Comparison of ENCODE assay signal across 8 cellular contexts in genomic region chr1:8169364-8170058, GRCh38.
DNase-seq lines count a peak whose midpoint lies in the region; ATAC-seq and FAIRE-seq lines count a peak whose summit lies in the region.

No MANE protein-coding gene starts in this region.

- peaks cover 26% of the 10 kb centered on the region for H3K79me1 ChIP-seq in trophoblast cell (ENCODE audit: low read length)

- peaks cover 4% of the 10 kb centered on the region for H3K79me2 ChIP-seq in trophoblast cell (ENCODE audit: control insufficient read depth, insufficient read depth, low read length, poor library complexity)

- peaks cover 30% of the 10 kb centered on the region for H3K4me1 Mint-ChIP-seq in activated T-helper 2 cell treated with anti-CD3 and anti-CD28 coated beads, Interferon-gamma antibody, Interleukin-2, Interleukin-4, amounts not matched to agents 10 μg/mL and 5 μg/mL and 100 μg/mL, durations not matched to agents 14 hours and 24 hours and 36 hours (ENCODE audit: low read depth)

- peak overlapping the region; percentile 76 for H3K18ac ChIP-seq in trophoblast cell (ENCODE audit: low read length)

- peak overlapping the region; percentile 96 for H2BK5ac ChIP-seq in trophoblast cell (ENCODE audit: low read depth, low read length, poor library complexity)

- H3K27ac Mint-ChIP-seq in activated T-helper 2 cell treated with anti-CD3 and anti-CD28 coated beads, Interferon-gamma antibody, Interleukin-2, Interleukin-4, amounts not matched to agents 10 μg/mL and 5 μg/mL and 100 μg/mL, durations not matched to agents 14 hours and 24 hours and 36 hours = peak overlapping the region; percentile 92

- no peaks in the 10 kb centered on the region for H3K27me3 ChIP-seq in trophoblast cell (ENCODE audit: insufficient read depth, low read length)

- H3K27me3 Mint-ChIP-seq in activated T-helper 2 cell treated with anti-CD3 and anti-CD28 coated beads, Interferon-gamma antibody, Interleukin-2, Interleukin-4, amounts not matched to agents 10 μg/mL and 5 μg/mL and 100 μg/mL, durations not matched to agents 14 hours and 24 hours and 36 hours (ENCODE audit: low read depth) = no peaks in the 10 kb centered on the region

- peak overlapping the region; percentile 95 for H2BK120ac ChIP-seq in trophoblast cell (ENCODE audit: insufficient read depth, low read length, poor library complexity)

- H3K4me1 ChIP-seq in trophoblast cell (ENCODE audit: control insufficient read depth in 1 of 2, insufficient read depth in 2 of 2, low read length in 2 of 2) = peaks cover 15 to 17% of the 10 kb centered on the region in 2 experiments

- peak overlapping the region; percentile 10 for H3K4me3 Mint-ChIP-seq in activated T-helper 2 cell treated with anti-CD3 and anti-CD28 coated beads, Interferon-gamma antibody, Interleukin-2, Interleukin-4, amounts not matched to agents 10 μg/mL and 5 μg/mL and 100 μg/mL, durations not matched to agents 14 hours and 24 hours and 36 hours (ENCODE audit: low read depth)

- peaks cover 2% of the 10 kb centered on the region for H3K36me3 Mint-ChIP-seq in activated T-helper 2 cell treated with anti-CD3 and anti-CD28 coated beads, Interferon-gamma antibody, Interleukin-2, Interleukin-4, amounts not matched to agents 10 μg/mL and 5 μg/mL and 100 μg/mL, durations not matched to agents 14 hours and 24 hours and 36 hours (ENCODE audit: low read depth)

- H3K27ac ChIP-seq in trophoblast cell (ENCODE audit: low read depth, low read length) = peak overlapping the region; percentile 83

- H4K12ac ChIP-seq in trophoblast cell (ENCODE audit: low read depth, low read length) = peak overlapping the region; percentile 90

- no peak overlapping the region for H3K4me3 ChIP-seq in trophoblast cell (ENCODE audit: low read depth, low read length)

- FAIRE-seq in frontal cortex (lab: Jason Lieb, UNC) = no peak

- WGBS in trophoblast cell (ENCODE audit: extremely low coverage, insufficient coverage, insufficient read length) = no CpG with 5 or more reads among the region's 9 CpGs

- H2BK12ac ChIP-seq in trophoblast cell (ENCODE audit: low read length) = peak overlapping the region; percentile 100

- H2AFZ ChIP-seq in trophoblast cell (ENCODE audit: insufficient read depth, low read length, poor library complexity) = peak overlapping the region; percentile 88

- H3K9me3 ChIP-seq in trophoblast cell (ENCODE audit: insufficient read depth, low read depth, low read length) = no peaks in the 10 kb centered on the region

- intact Hi-C loops in activated T-helper 2 cell treated with anti-CD3 and anti-CD28 coated beads, Interferon-gamma antibody, Interleukin-2, Interleukin-4, amounts not matched to agents 10 μg/mL and 5 μg/mL and 100 μg/mL, durations not matched to agents 14 hours and 24 hours and 36 hours (cut with micrococcal nuclease) = loop anchor here (2.0 kb wide), 1 partner anchor 17 kb away; no protein-coding TSS in a partner anchor

- no peak overlapping the region for H3K9ac ChIP-seq in trophoblast cell (ENCODE audit: low read length)

- peak overlapping the region; percentile 92 for H3K14ac ChIP-seq in trophoblast cell (ENCODE audit: low read length)

- H4K8ac ChIP-seq in trophoblast cell (ENCODE audit: low read depth, low read length) = peak overlapping the region; percentile 95

- no peaks in the 10 kb centered on the region for H3K9me3 Mint-ChIP-seq in activated T-helper 2 cell treated with anti-CD3 and anti-CD28 coated beads, Interferon-gamma antibody, Interleukin-2, Interleukin-4, amounts not matched to agents 10 μg/mL and 5 μg/mL and 100 μg/mL, durations not matched to agents 14 hours and 24 hours and 36 hours

- ATAC-seq in HG02840 (IDR thresholded peaks at IDR 0.05; ENCODE audit: low FRiP score, unreplicated experiment) (peak; percentile 72), HG02884 (IDR thresholded peaks at IDR 0.05; ENCODE audit: unreplicated experiment) (no peak)

- DNase-seq in GM04503 (ENCODE audit: low read depth) (peak; percentile 50), NCI-H446 treated with DMSO at 0.1 percent for 48 hours (lab: John Stamatoyannopoulos, UW) (peak; percentile 96), frontal cortex (ENCODE audit: low spot score in 2 of 2) (peak; percentile 13 to 68), trophoblast cell (peak in 1 of 2 donors; percentile 59), GOT3 (lab: John Stamatoyannopoulos, UW) (no peak)
- DNase-seq in activated T-helper 2 cell treated with anti-CD3 and anti-CD28 coated beads, Interferon-gamma antibody, Interleukin-2, Interleukin-4, amounts not matched to agents 10 μg/mL and 5 μg/mL and 100 μg/mL, durations not matched to agents 14 hours and 24 hours and 36 hours (ENCODE audit: low spot score) = peak; percentile 45

- no peak overlapping the region for H3K4me2 ChIP-seq in trophoblast cell (ENCODE audit: low read length)

- H2AK5ac ChIP-seq in trophoblast cell (ENCODE audit: low read length) = peak overlapping the region; percentile 99

- H3K36me3 ChIP-seq in trophoblast cell (ENCODE audit: control insufficient read depth in 1 of 2, insufficient read depth in 2 of 2, low read length in 2 of 2) = no peaks in the 10 kb centered on the region

- peak overlapping the region; percentile 99 for H4K91ac ChIP-seq in trophoblast cell (ENCODE audit: low read depth, low read length)

- peak overlapping the region; percentile 90 for H3K4ac ChIP-seq in trophoblast cell (ENCODE audit: low read depth, low read length)

- no peak overlapping the region for H3K23ac ChIP-seq in trophoblast cell (ENCODE audit: low read length)
